Comparison of ENCODE assay signal across 1 cellular context in genomic region chr19:39413903-39414608, GRCh38.
TF ChIP-seq lines count a peak whose summit lies in the region.

No MANE protein-coding gene starts in this region.

TF ChIP-seq in HepG2, 621 proteins besides CTCF, POLR2A, EP300 and RAD21 (continues in another document):
- TF ChIP-seq RAD51 (IDR thresholded peaks at IDR 0.05; ENCODE audit: borderline replicate concordance) (no peak), HMGXB4 (CRISPR knock-in tag; IDR thresholded peaks at IDR 0.05; ENCODE audit: borderline replicate concordance in 1 of 2, low read depth in 1 of 2) (peak; percentile 39 to 60; a peak in 3 of 4 replicates), SOX13 (IDR thresholded peaks at IDR 0.05) (no peak), SOX13 (CRISPR knock-in tag; conservative IDR thresholded peaks at IDR 0.05 in 1 of 2, IDR thresholded peaks at IDR 0.05 in 1 of 2) (no peak), ZNF550 (CRISPR knock-in tag; IDR thresholded peaks at IDR 0.05; ENCODE audit: borderline replicate concordance) (0 out of 2 replicates have a peak, but pooled peaks have one; percentile 41), ZNF501 (CRISPR knock-in tag; IDR thresholded peaks at IDR 0.05) (peak; percentile 35; the same call in 1 of the 2 replicates), ONECUT2 (CRISPR knock-in tag; IDR thresholded peaks at IDR 0.05) (no peak), U2AF2 (IDR thresholded peaks at IDR 0.05; ENCODE audit: low read depth, low read length) (no peak), MXI1 (IDR thresholded peaks at IDR 0.05; ENCODE audit: borderline replicate concordance, low read depth, low read length) (0 out of 3 replicates have a peak, but pooled peaks have one; percentile 3), RARA (CRISPR knock-in tag; IDR thresholded peaks at IDR 0.05) (no peak), ARID4A (CRISPR knock-in tag; IDR thresholded peaks at IDR 0.05; ENCODE audit: borderline replicate concordance) (peak; percentile 31; the same call in 1 of the 2 replicates), NFIB (CRISPR knock-in tag; IDR thresholded peaks at IDR 0.05; ENCODE audit: borderline replicate concordance) (no peak), ETV6 (CRISPR knock-in tag; conservative IDR thresholded peaks at IDR 0.05) (no peak), HNRNPH1 (optimal IDR thresholded peaks at IDR 0.05; ENCODE audit: low read depth, low read length) (no peak), ZBTB8A (CRISPR knock-in tag; IDR thresholded peaks at IDR 0.05; ENCODE audit: borderline replicate concordance, low read depth) (no peak), GATAD2A (CRISPR knock-in tag; IDR thresholded peaks at IDR 0.05) (0 out of 2 replicates have a peak, but pooled peaks have one; percentile 26), HIC2 (CRISPR knock-in tag; IDR thresholded peaks at IDR 0.05; ENCODE audit: low read depth) (no peak), GMEB2 (CRISPR knock-in tag; IDR thresholded peaks at IDR 0.05; ENCODE audit: low read depth) (no peak), POGK (CRISPR knock-in tag; conservative IDR thresholded peaks at IDR 0.05) (no peak), RFX1 (IDR thresholded peaks at IDR 0.05) (no peak), ZBTB34 (CRISPR knock-in tag; IDR thresholded peaks at IDR 0.05) (no peak), ZNF674 (CRISPR knock-in tag; IDR thresholded peaks at IDR 0.05; ENCODE audit: low read depth) (no peak), HOXA7 (CRISPR knock-in tag; IDR thresholded peaks at IDR 0.05) (no peak), ZNF619 (CRISPR knock-in tag; IDR thresholded peaks at IDR 0.05) (peak; percentile 82; the same call in 1 of the 2 replicates), EHMT2 (IDR thresholded peaks at IDR 0.05; ENCODE audit: borderline replicate concordance, low read depth, low read length) (no peak), HNF1B (CRISPR knock-in tag; IDR thresholded peaks at IDR 0.05) (peak; percentile 67), ELF3 (CRISPR knock-in tag; IDR thresholded peaks at IDR 0.05) (no peak), REXO4 (CRISPR knock-in tag; IDR thresholded peaks at IDR 0.05; ENCODE audit: borderline replicate concordance) (no peak), SSRP1 (CRISPR knock-in tag; IDR thresholded peaks at IDR 0.05) (no peak), ZNF547 (CRISPR knock-in tag; IDR thresholded peaks at IDR 0.05) (no peak), MXD1 (CRISPR knock-in tag; IDR thresholded peaks at IDR 0.05) (no peak), DNMT3B (CRISPR knock-in tag; conservative IDR thresholded peaks at IDR 0.05) (no peak), GATA4 (IDR thresholded peaks at IDR 0.05; ENCODE audit: borderline replicate concordance, low read depth) (no peak), ZSCAN25 (CRISPR knock-in tag; IDR thresholded peaks at IDR 0.05) (no peak), DR1 (CRISPR knock-in tag; IDR thresholded peaks at IDR 0.05) (no peak), MEIS1 (CRISPR knock-in tag; IDR thresholded peaks at IDR 0.05; ENCODE audit: borderline replicate concordance) (no peak), RNF219 (CRISPR knock-in tag; IDR thresholded peaks at IDR 0.05) (no peak), ZNF780A (CRISPR knock-in tag; IDR thresholded peaks at IDR 0.05) (no peak), UBTF (CRISPR knock-in tag; IDR thresholded peaks at IDR 0.05) (peak; percentile 78), JUN (CRISPR knock-in tag; IDR thresholded peaks at IDR 0.05) (no peak), REL (CRISPR knock-in tag; conservative IDR thresholded peaks at IDR 0.05) (no peak), KDM1A (CRISPR knock-in tag; IDR thresholded peaks at IDR 0.05) (no peak), ZNF33B (CRISPR knock-in tag; IDR thresholded peaks at IDR 0.05) (0 out of 2 replicates have a peak, but pooled peaks have one; percentile 44), ZFP36 (IDR thresholded peaks at IDR 0.05; ENCODE audit: borderline replicate concordance, low read depth, low read length, partially characterized antibody) (no peak)
